27 cellular contexts compared by ENCODE assay signal in genomic region chr1:154891452-154891851, GRCh38. TPM values are rescaled to one million over a fixed set of nuclear protein-coding genes. Genes with fewer than 3 reads are reported as not detected.
"Had no signal": no experiment of that assay in that cellular context is flagged by ENCODE, and none has a peak within 500 bp of the region (broad histone marks: within the 10 kb centered on the region; RNA-seq: fewer than 3 reads in every experiment).

No MANE protein-coding gene starts in this region.

- H3K79me2 ChIP-seq: hepatocyte had no signal

- H2AFZ ChIP-seq: hepatocyte had no signal

- FAIRE-seq: endothelial cell of umbilical vein, frontal cortex, kidney had no signal

- H3K9me3 ChIP-seq: colonic mucosa, esophagus muscularis mucosa, gastroesophageal sphincter, heart left ventricle, left lung, lower lobe of right lung, mucosa of descending colon had no signal

- H3K4me1 Mint-ChIP-seq: endodermal cell, immature natural killer cell, naive B cell had no signal

- H3K4me1 ChIP-seq: colonic mucosa, esophagus muscularis mucosa, foreskin keratinocyte, gastroesophageal sphincter, left lung, lower lobe of right lung had no signal

- H3K27ac Mint-ChIP-seq: dendritic cell treated with granulocyte-macrophage colony-stimulating factor and Interleukin-4, amounts not matched to agents 40 ng/mL and 50 ng/mL, for 4 days; effector memory CD8-positive, alpha-beta T cell; endodermal cell; immature natural killer cell; mesothelial cell of epicardium; naive B cell had no signal

- H3K27me3 Mint-ChIP-seq: dendritic cell treated with granulocyte-macrophage colony-stimulating factor and Interleukin-4, amounts not matched to agents 40 ng/mL and 50 ng/mL, for 4 days had no signal

- H3K4me3 ChIP-seq: colonic mucosa, esophagus muscularis mucosa, gastroesophageal sphincter, heart left ventricle, hepatocyte, left lung, lower lobe of right lung, mucosa of descending colon had no signal

- H3K4me2 ChIP-seq: hepatocyte had no signal

- H3K36me3 ChIP-seq: colonic mucosa, esophagus muscularis mucosa, gastroesophageal sphincter, heart left ventricle, left lung, lower lobe of right lung had no signal

- H3K36me3 Mint-ChIP-seq: immature natural killer cell, mesothelial cell of epicardium, naive B cell had no signal

- H3K27me3 ChIP-seq: colonic mucosa, gastroesophageal sphincter, heart left ventricle, hepatocyte, left lung had no signal

- H3K27ac ChIP-seq: colonic mucosa, esophagus muscularis mucosa, foreskin keratinocyte, gastroesophageal sphincter, heart left ventricle, hepatocyte, left lung, lower lobe of right lung had no signal

- H3K4me3 Mint-ChIP-seq: dendritic cell treated with granulocyte-macrophage colony-stimulating factor and Interleukin-4, amounts not matched to agents 40 ng/mL and 50 ng/mL, for 4 days; effector memory CD8-positive, alpha-beta T cell; endodermal cell; immature natural killer cell; mesothelial cell of epicardium; naive B cell had no signal

- DNase-seq: colonic mucosa; cortex of kidney; effector CD8-positive, alpha-beta T cell; effector memory CD8-positive, alpha-beta T cell; foreskin keratinocyte; heart left ventricle; hypothalamus; immature natural killer cell; islet precursor cell; kidney; kidney glomerular epithelial cell; left lung; left ventricle myocardium superior; lower lobe of right lung; mesenchymal stem cell; mucosa of descending colon; naive B cell had no signal

- H3K9me3 Mint-ChIP-seq: dendritic cell treated with granulocyte-macrophage colony-stimulating factor and Interleukin-4, amounts not matched to agents 40 ng/mL and 50 ng/mL, for 4 days; effector memory CD8-positive, alpha-beta T cell; immature natural killer cell had no signal

- ATAC-seq: effector memory CD8-positive, alpha-beta T cell; foreskin keratinocyte; gastroesophageal sphincter; heart left ventricle; left lung; left ventricle myocardium superior; lower lobe of right lung; mucosa of descending colon had no signal

RNA-seq across cellular contexts. Expression of gene KCNN3, which starts 21.4 kb away (rescaled TPM):
- total RNA-seq: fibroblast of lung, fibroblast of villous mesenchyme had no signal
- polyA plus RNA-seq: fibroblast of lung, foreskin keratinocyte, immature natural killer cell had no signal
